21 cellular contexts compared by ENCODE assay signal in genomic region chr11:96620464-96621044, GRCh38.
A peak's percentile ranks its signal among the peaks of the same experiment; 100 is the strongest.
DNase-seq lines count a peak whose midpoint lies in the region; ATAC-seq, FAIRE-seq and TF ChIP-seq lines count a peak whose summit lies in the region.
"Had no signal": no experiment of that assay in that cellular context is flagged by ENCODE, and none has a peak within 500 bp of the region (broad histone marks: within the 10 kb centered on the region; RNA-seq: fewer than 3 reads in every experiment).

No MANE protein-coding gene starts in this region.

- H3K27me3 ChIP-seq in heart left ventricle: no peaks in the 10 kb centered on the region
- no peaks in the 10 kb centered on the region for H3K27me3 ChIP-seq in right cardiac atrium (ENCODE audit: control insufficient read depth, insufficient read depth)
- H3K27me3 ChIP-seq in K562 (ENCODE audit: control insufficient read depth in 2 of 2, insufficient read depth in 2 of 2, low read length in 2 of 2): no peaks in the 10 kb centered on the region
- H3K27me3 ChIP-seq: BE2C had no signal

- ATAC-seq in heart left ventricle (no peak), right cardiac atrium (no peak), K562 (peak; percentile 71)
- ATAC-seq: SK-N-SH treated with all-trans-retinoic acid at 6 μM for 48 hours, T-cell had no signal

- H3K4me2 ChIP-seq in K562 (ENCODE audit: insufficient read depth, low read length): no peak overlapping the region
- H3K4me2 ChIP-seq: PC-9 had no signal

- intact Hi-C loops in heart left ventricle (cut with DNase I) (loop anchor here in 1 of 10 donors (5.0 kb wide), 2 partner anchors 138 to 242 kb away; no protein-coding TSS in a partner anchor), right cardiac atrium (cut with DNase I) (no loop called here), K562 (cut with micrococcal nuclease) (no loop called here), CD14-positive monocyte (cut with micrococcal nuclease) (no loop called here)

- no peak overlapping the region for H3K4me3 Mint-ChIP-seq in CD14-positive monocyte
- H3K4me3 Mint-ChIP-seq: H9, T-cell had no signal

- H3K36me3 ChIP-seq in heart left ventricle: no peaks in the 10 kb centered on the region
- H3K36me3 ChIP-seq in K562 (ENCODE audit: control insufficient read depth, insufficient read depth, low read length): no peaks in the 10 kb centered on the region; the same call in 2 of the 3 replicates
- H3K36me3 ChIP-seq: BE2C had no signal

- no peaks in the 10 kb centered on the region for H4K20me1 ChIP-seq in K562 (replicated peaks; ENCODE audit: control insufficient read depth, insufficient read depth, low read length)

- peaks cover 0 to 2% (median 0%) of the 10 kb centered on the region in 3 donors for H3K27me3 Mint-ChIP-seq in CD14-positive monocyte (ENCODE audit: low read depth in 3 of 3)
- H3K27me3 Mint-ChIP-seq: CD4-positive, CD25-positive, alpha-beta regulatory T cell had no signal

- H3K4me1 ChIP-seq in heart left ventricle (peaks cover 0 to 6% (median 0%) of the 10 kb centered on the region in 12 donors), right cardiac atrium (ENCODE audit: control insufficient read depth, insufficient read depth, low read length) (no peaks in the 10 kb centered on the region), K562 (replicated peaks in 1 of 2; ENCODE audit: control insufficient read depth in 2 of 2, insufficient read depth in 2 of 2, low read length in 2 of 2) (no peaks in the 10 kb centered on the region)

- peak overlapping the region in 7 of 12 donors; percentile 11 to 81 (median 67) for H3K27ac ChIP-seq in heart left ventricle
- no peak overlapping the region for H3K27ac ChIP-seq in right cardiac atrium (ENCODE audit: low read length)
- H3K27ac ChIP-seq in K562 (ENCODE audit: extremely low read depth, low read depth, low read length): peak overlapping the region; percentile 51; the same call in 2 of the 3 replicates
- H3K27ac ChIP-seq: PC-9 had no signal

- peaks cover 0 to 10% (median 2%) of the 10 kb centered on the region in 7 donors for H3K9me3 Mint-ChIP-seq in CD14-positive monocyte

- no peaks in the 10 kb centered on the region for H3K9me1 ChIP-seq in K562 (ENCODE audit: control insufficient read depth, insufficient read depth, low read length)

- no peaks in the 10 kb centered on the region for H3K4me1 Mint-ChIP-seq in CD14-positive monocyte
- H3K4me1 Mint-ChIP-seq: T-cell had no signal

- POLR2A ChIA-PET in K562 (lab: Yijun Ruan, JAX): no interaction called here

- WGBS in heart left ventricle, 4 donors: 38 to 60% (median 54%) methylated on average over 1 of the region's 1 CpG
- 51% methylated on average over 1 of the region's 1 CpG for WGBS in right cardiac atrium
- 5% methylated on average over 1 of the region's 1 CpG for WGBS in K562 (ENCODE audit: insufficient coverage, low coverage, missing lambda C conversion rate)

- H3K9me3 ChIP-seq in heart left ventricle (peaks cover 0 to 3% (median 0%) of the 10 kb centered on the region in 12 donors), right cardiac atrium (ENCODE audit: control insufficient read depth, low read length) (no peaks in the 10 kb centered on the region), K562 (replicated peaks; ENCODE audit: control insufficient read depth, insufficient read depth, low read depth, low read length) (no peaks in the 10 kb centered on the region; the same call in 1 of the 2 replicates)
- H3K9me3 ChIP-seq: BE2C had no signal

- TF ChIP-seq RAD21 in K562 (CRISPR knock-in tag; conservative IDR thresholded peaks at IDR 0.05 in 1 of 2, IDR thresholded peaks at IDR 0.05 in 1 of 2): no peak

- TF ChIP-seq POLR2A in heart left ventricle (IDR thresholded peaks at IDR 0.05) (no peak), K562 (conservative IDR thresholded peaks at IDR 0.05) (no peak)

- no peak overlapping the region for H3K27ac Mint-ChIP-seq in CD14-positive monocyte
- H3K27ac Mint-ChIP-seq: CD4-positive, CD25-positive, alpha-beta regulatory T cell; H9; T-cell had no signal

- BruUV-seq in K562 (replicated peaks; lab: Mats Ljungman, UMichigan): no TSS peak

- FAIRE-seq in K562 (lab: Jason Lieb, UNC): peak; percentile 19

- H3K9ac ChIP-seq in K562 (ENCODE audit: insufficient read depth in 1 of 2, low read depth in 2 of 2, low read length in 2 of 2): peak overlapping the region in 1 of 2 experiments; percentile 55; a peak in 1 of 4 replicates

- DNase-seq in heart left ventricle (no peak), right cardiac atrium (no peak), LHCN-M2 (ENCODE audit: low read depth) (peak; percentile 3), K562 (ENCODE audit: extremely low read depth in 1 of 4, low spot score in 3 of 4) (peak in 1 of 4 experiments; percentile 61), iris pigment epithelial cell (ENCODE audit: low read depth) (peak; percentile 16), CD14-positive monocyte (ENCODE audit: low spot score) (no peak), HuH-7.5 (ENCODE audit: low spot score) (no peak)
- no peak for DNase-seq in activated CD4-positive, CD25-positive, alpha-beta regulatory T cell treated with anti-CD3 and anti-CD28 coated beads, Interleukin-2, amount 50 U/mL, for 72 hours
- DNase-seq: BE2C; CD4-positive, CD25-positive, alpha-beta regulatory T cell; EL; GF-D8; H9; MV-4-11; NCI-H1105 treated with DMSO at 0.1 percent for 48 hours; NCI-H2029 treated with DMSO at 0.1 percent for 48 hours; NCI-H446 treated with DMSO at 0.1 percent for 48 hours; NCI-H526 treated with DMSO at 0.1 percent for 48 hours; T-cell had no signal

- TF ChIP-seq EP300 in K562 (IDR thresholded peaks at IDR 0.05; ENCODE audit: low read length): 0 out of 2 replicates have a peak, but pooled peaks have one; percentile 15

- CTCF ChIA-PET in K562 (lab: Yijun Ruan, JAX; ENCODE audit: low intra/inter-chr PET ratio): no interaction called here

- TF ChIP-seq CTCF in heart left ventricle (IDR thresholded peaks at IDR 0.05) (no peak), K562 (IDR thresholded peaks at IDR 0.05 in 2 of 3, conservative IDR thresholded peaks at IDR 0.05 in 1 of 3; ENCODE audit: insufficient read depth in 2 of 3, low read depth in 1 of 3, low read length in 3 of 3) (no peak), CD14-positive monocyte (IDR thresholded peaks at IDR 0.05) (no peak)

- H2AFZ ChIP-seq in K562 (ENCODE audit: low read depth, low read length): peak overlapping the region; percentile 85
- H2AFZ ChIP-seq: PC-9 had no signal

- in situ Hi-C loops in K562 (cut with MboI): no loop called here

- H3K4me3 ChIP-seq in heart left ventricle: no peak overlapping the region
- H3K4me3 ChIP-seq in right cardiac atrium (ENCODE audit: low read length): no peak overlapping the region
- H3K4me3 ChIP-seq in K562: no peak overlapping the region
- H3K4me3 ChIP-seq: PC-9 had no signal

- no peaks in the 10 kb centered on the region for H3K79me2 ChIP-seq in K562 (ENCODE audit: control insufficient read depth, insufficient read depth, low read length)

- H3K36me3 Mint-ChIP-seq in CD14-positive monocyte: no peaks in the 10 kb centered on the region
- H3K36me3 Mint-ChIP-seq: CD4-positive, CD25-positive, alpha-beta regulatory T cell; T-cell had no signal

TF ChIP-seq in K562, 482 proteins besides CTCF, POLR2A, EP300 and RAD21 (continues in another document):
- no peak for TF ChIP-seq ZNF512 (tag; IDR thresholded peaks at IDR 0.05)
- no peak for TF ChIP-seq ATF1 (CRISPR knock-in tag; IDR thresholded peaks at IDR 0.05)
- TF ChIP-seq ATF1 (tag; IDR thresholded peaks at IDR 0.05): no peak
- 0 out of 2 replicates have a peak, but pooled peaks have one; percentile 29 for TF ChIP-seq FOSL1 (tag; conservative IDR thresholded peaks at IDR 0.05)
- TF ChIP-seq MAFF (IDR thresholded peaks at IDR 0.05; ENCODE audit: low read length): peak; percentile 97
- TF ChIP-seq, protein P1, sequence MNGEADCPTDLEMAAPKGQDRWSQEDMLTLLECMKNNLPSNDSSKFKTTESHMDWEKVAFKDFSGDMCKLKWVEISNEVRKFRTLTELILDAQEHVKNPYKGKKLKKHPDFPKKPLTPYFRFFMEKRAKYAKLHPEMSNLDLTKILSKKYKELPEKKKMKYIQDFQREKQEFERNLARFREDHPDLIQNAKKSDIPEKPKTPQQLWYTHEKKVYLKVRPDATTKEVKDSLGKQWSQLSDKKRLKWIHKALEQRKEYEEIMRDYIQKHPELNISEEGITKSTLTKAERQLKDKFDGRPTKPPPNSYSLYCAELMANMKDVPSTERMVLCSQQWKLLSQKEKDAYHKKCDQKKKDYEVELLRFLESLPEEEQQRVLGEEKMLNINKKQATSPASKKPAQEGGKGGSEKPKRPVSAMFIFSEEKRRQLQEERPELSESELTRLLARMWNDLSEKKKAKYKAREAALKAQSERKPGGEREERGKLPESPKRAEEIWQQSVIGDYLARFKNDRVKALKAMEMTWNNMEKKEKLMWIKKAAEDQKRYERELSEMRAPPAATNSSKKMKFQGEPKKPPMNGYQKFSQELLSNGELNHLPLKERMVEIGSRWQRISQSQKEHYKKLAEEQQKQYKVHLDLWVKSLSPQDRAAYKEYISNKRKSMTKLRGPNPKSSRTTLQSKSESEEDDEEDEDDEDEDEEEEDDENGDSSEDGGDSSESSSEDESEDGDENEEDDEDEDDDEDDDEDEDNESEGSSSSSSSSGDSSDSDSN (IDR thresholded peaks at IDR 0.05; ENCODE audit: borderline replicate concordance in 1 of 2, low read depth in 2 of 2, low read length in 2 of 2): no peak
- TF ChIP-seq SMARCA4 (IDR thresholded peaks at IDR 0.05): peak; percentile 54
- peak; percentile 57 to 76; a peak in 2 of 4 replicates for TF ChIP-seq FOXK2 (conservative IDR thresholded peaks at IDR 0.05 in 1 of 2, IDR thresholded peaks at IDR 0.05 in 1 of 2; ENCODE audit: low read depth in 2 of 2)
- TF ChIP-seq ESRRA (IDR thresholded peaks at IDR 0.05; ENCODE audit: borderline replicate concordance, low read depth): peak; percentile 61
- no peak for TF ChIP-seq POU5F1 (IDR thresholded peaks at IDR 0.05; ENCODE audit: borderline replicate concordance, low read depth, low read length, partially characterized antibody)
- TF ChIP-seq ETS2 (tag; IDR thresholded peaks at IDR 0.05; ENCODE audit: borderline replicate concordance, poor library complexity, severe bottlenecking): no peak
- peak; percentile 95 for TF ChIP-seq MAFK (IDR thresholded peaks at IDR 0.05; ENCODE audit: low read length)
- TF ChIP-seq BACH1 (tag; IDR thresholded peaks at IDR 0.05): peak; percentile 88
- TF ChIP-seq RBM15 (IDR thresholded peaks at IDR 0.05; ENCODE audit: insufficient read depth, low read length): no peak

Comparison
In these comparisons a context has a peak if more than half of its experiments do, and no peak if none do; other contexts are left out.
1. DNase-seq: peak in LHCN-M2 (single experiment) and iris pigment epithelial cell (single experiment); none in heart left ventricle (0 of 5), right cardiac atrium (0 of 3), CD14-positive monocyte (single experiment), activated CD4-positive, CD25-positive, alpha-beta regulatory T cell treated with anti-CD3 and anti-CD28 coated beads, Interleukin-2, amount 50 U/mL, for 72 hours (single experiment) and HuH-7.5 (single experiment).